11 cellular contexts compared by ENCODE assay signal in the genomic region with DNA sequence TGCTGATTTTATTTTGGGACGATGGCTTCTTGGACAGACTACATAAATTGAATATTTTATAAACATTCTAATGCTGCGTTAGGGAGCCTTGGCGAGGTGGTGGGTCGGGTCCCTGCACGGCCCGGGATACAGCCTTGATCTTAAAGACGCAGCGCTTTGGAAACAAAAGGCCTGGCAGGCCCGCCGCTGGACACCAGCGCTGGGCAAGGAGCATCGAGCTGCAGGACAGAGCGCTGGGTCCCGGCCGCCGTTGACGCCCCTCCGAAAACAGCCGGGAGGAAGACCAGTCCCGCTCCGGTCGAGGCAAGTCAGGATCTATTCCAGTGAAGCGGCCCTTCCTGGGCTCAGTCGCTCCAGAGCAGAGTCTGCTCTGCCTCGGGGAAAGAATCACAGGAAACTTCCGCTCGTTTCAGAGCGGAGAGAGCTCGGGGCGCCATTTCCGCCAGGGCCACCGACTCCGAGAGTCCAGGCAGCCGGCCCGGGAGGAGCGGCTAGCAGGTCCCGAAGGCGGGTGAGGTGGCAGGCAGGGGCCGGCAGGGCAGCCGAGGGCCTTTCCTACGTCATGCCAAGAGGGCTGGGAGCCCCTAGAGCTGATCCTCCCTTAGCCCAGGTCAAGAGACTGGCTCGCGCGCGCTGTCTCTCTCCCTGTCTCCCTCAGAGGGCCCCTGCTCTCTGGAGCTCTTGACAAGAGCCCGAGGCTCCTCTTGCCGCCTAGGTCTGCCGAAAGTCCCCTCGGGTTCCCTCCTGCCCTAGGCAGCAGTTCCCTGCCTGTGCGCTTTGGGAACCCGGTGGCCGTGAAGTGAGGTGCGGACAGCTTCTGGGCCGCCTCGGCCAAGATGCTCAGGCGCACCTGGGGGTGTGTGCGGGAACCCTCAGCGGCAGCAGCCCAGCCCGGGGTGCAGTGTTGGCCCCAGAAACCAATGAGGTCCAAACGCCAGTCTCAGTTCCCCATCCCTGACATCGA. TPM values are rescaled to one million over a fixed set of nuclear protein-coding genes. Genes with fewer than 3 reads are reported as not detected.
A peak's percentile ranks its signal among the peaks of the same experiment; 100 is the strongest.
DNase-seq lines count a peak whose midpoint lies in the region; ATAC-seq, FAIRE-seq and TF ChIP-seq lines count a peak whose summit lies in the region.
"Had no signal": no experiment of that assay in that cellular context is flagged by ENCODE, and none has a peak within 500 bp of the region (broad histone marks: within the 10 kb centered on the region; RNA-seq: fewer than 3 reads in every experiment).

No MANE protein-coding gene starts in this region.

- dilution Hi-C loops in keratinocyte (cut with MboI; ENCODE audit: extremely low pct_ligation_motif_present, low sequenced_read_pairs), result no loop called here

- no peak for TF ChIP-seq POLR2A in A549 (IDR thresholded peaks at IDR 0.05; ENCODE audit: low read length)

- H3K4me3 ChIP-seq in A549 (peak overlapping the region; percentile 34; the same call in 1 of the 3 replicates), SK-N-SH (ENCODE audit: low read depth in 2 of 2, low read length in 1 of 2) (peak overlapping the region; percentile 37 to 41; a peak in 3 of 4 replicates), keratinocyte (ENCODE audit: control insufficient read depth in 2 of 3, extremely low read depth in 1 of 3, insufficient read depth in 2 of 3, low read depth in 1 of 3, low read length in 3 of 3) (peak overlapping the region in 1 of 3 experiments; percentile 51)
- H3K4me3 ChIP-seq: SJSA1 had no signal

- no peaks in the 10 kb centered on the region for H3K9me1 ChIP-seq in keratinocyte (ENCODE audit: control insufficient read depth, extremely low read depth, insufficient read depth, low read length)

- H3K27me3 ChIP-seq in SK-N-SH (ENCODE audit: insufficient read depth), result peaks cover 72% of the 10 kb centered on the region
- peaks cover 74% of the 10 kb centered on the region for H3K27me3 ChIP-seq in keratinocyte (ENCODE audit: control insufficient read depth, extremely low read depth, insufficient read depth, low read length)

- H3K36me3 ChIP-seq in SK-N-SH (replicated peaks in 1 of 2; ENCODE audit: control insufficient read depth in 1 of 2, insufficient read depth in 2 of 2, low read length in 1 of 2) (no peaks in the 10 kb centered on the region), keratinocyte (ENCODE audit: control insufficient read depth in 2 of 2, extremely low read depth in 1 of 2, insufficient read depth in 2 of 2, low read length in 2 of 2) (no peaks in the 10 kb centered on the region)
- H3K36me3 ChIP-seq: SJSA1 had no signal

- no peak for DNase-seq in A549 (ENCODE audit: low read depth in 1 of 2, low spot score in 1 of 2)
- DNase-seq in SK-N-SH, result peak; percentile 82
- DNase-seq in keratinocyte (ENCODE audit: low read depth, low spot score), result no peak
- no peak for DNase-seq in HuH-7.5 (ENCODE audit: low spot score)
- DNase-seq in HT-29 (ENCODE audit: low spot score), result no peak
- DNase-seq in Ammon's horn (ENCODE audit: low spot score), result no peak
- DNase-seq in hippocampal formation (lab: John Stamatoyannopoulos, UW), result no peak
- DNase-seq: Karpas-422 had no signal

- 51% methylated on average over 53 of the region's 61 CpGs for WGBS in A549 (ENCODE audit: missing lambda C conversion rate)
- 7% methylated on average over 21 of the region's 61 CpGs for WGBS in SK-N-SH (ENCODE audit: low lambda C conversion rate)

- H2AFZ ChIP-seq in SK-N-SH (ENCODE audit: low read depth), result no peak overlapping the region
- H2AFZ ChIP-seq in keratinocyte (ENCODE audit: control insufficient read depth, low read length), result no peak overlapping the region

- TF ChIP-seq RAD21 in A549 (conservative IDR thresholded peaks at IDR 0.05 in 1 of 2, IDR thresholded peaks at IDR 0.05 in 1 of 2), result no peak
- TF ChIP-seq RAD21 in SK-N-SH (IDR thresholded peaks at IDR 0.05; ENCODE audit: low read length), result no peak

- H3K4me1 ChIP-seq in A549, result peaks cover 5% of the 10 kb centered on the region; the same call in 1 of the 3 replicates
- peaks cover 0 to 28% of the 10 kb centered on the region in 2 experiments; a peak in 1 of 4 replicates for H3K4me1 ChIP-seq in SK-N-SH (ENCODE audit: control insufficient read depth in 1 of 2, insufficient read depth in 2 of 2, low read depth in 1 of 2, low read length in 1 of 2)
- H3K4me1 ChIP-seq in keratinocyte (ENCODE audit: control insufficient read depth, extremely low read depth, insufficient read depth, low read length), result peaks cover 5% of the 10 kb centered on the region

- CTCF ChIA-PET in A549 (lab: Yijun Ruan, JAX) (interaction anchor here (3.7 kb wide), 1 partner anchor 10 kb away, joined by 15 read pairs; no protein-coding TSS in a partner anchor), SK-N-SH (lab: Yijun Ruan, JAX) (interaction anchor here (0.9 to 5.4 kb wide), 7 partner anchors 11 to 741 kb away, joined by 3 to 51 read pairs (median 4); no protein-coding TSS in a partner anchor)

- H3K27ac ChIP-seq in A549, result no peak overlapping the region
- H3K27ac ChIP-seq in SK-N-SH (ENCODE audit: low read depth in 2 of 2, low read length in 1 of 2), result peak overlapping the region in 1 of 2 experiments; percentile 84; a peak in 2 of 4 replicates
- H3K27ac ChIP-seq in keratinocyte (ENCODE audit: control insufficient read depth, insufficient read depth, low read length), result no peak overlapping the region
- H3K27ac ChIP-seq: SJSA1 had no signal

- no peak for TF ChIP-seq EP300 in A549 (IDR thresholded peaks at IDR 0.05)
- no peak for TF ChIP-seq EP300 in SK-N-SH (IDR thresholded peaks at IDR 0.05; ENCODE audit: borderline replicate concordance in 1 of 2, low read depth in 1 of 2, low read length in 1 of 2)

- POLR2A ChIA-PET in A549 (lab: Yijun Ruan, JAX), result no interaction called here
- POLR2A ChIA-PET in SK-N-SH (lab: Yijun Ruan, JAX), result no interaction called here

- H3K4me2 ChIP-seq in A549, result peak overlapping the region; percentile 82
- peak overlapping the region; percentile 75 for H3K4me2 ChIP-seq in SK-N-SH
- peak overlapping the region; percentile 79 for H3K4me2 ChIP-seq in keratinocyte (ENCODE audit: control insufficient read depth, extremely low read depth, insufficient read depth, low read depth, low read length)

- H3K9me3 ChIP-seq in A549 (no peaks in the 10 kb centered on the region), SK-N-SH (no peaks in the 10 kb centered on the region), keratinocyte (ENCODE audit: control insufficient read depth, low read depth, low read length) (no peaks in the 10 kb centered on the region)
- H3K9me3 ChIP-seq: SJSA1 had no signal

- H4K20me1 ChIP-seq in SK-N-SH (ENCODE audit: insufficient read depth), result no peaks in the 10 kb centered on the region
- no peaks in the 10 kb centered on the region for H4K20me1 ChIP-seq in keratinocyte (ENCODE audit: control insufficient read depth, extremely low read depth, insufficient read depth, low read length)

- H3F3A ChIP-seq in SK-N-SH (replicated peaks; ENCODE audit: insufficient read depth), result no peaks in the 10 kb centered on the region

- FAIRE-seq in A549 (lab: Jason Lieb, UNC) (no peak), keratinocyte (lab: Jason Lieb, UNC) (no peak)

- peak; percentile 2 to 38; a peak in 3 of 6 replicates for ATAC-seq in A549
- peak; percentile 23 for ATAC-seq in GM19324 (IDR thresholded peaks at IDR 0.05; ENCODE audit: low FRiP score, unreplicated experiment)

- H3K9me2 ChIP-seq in SK-N-SH, result no peaks in the 10 kb centered on the region

- TF ChIP-seq CTCF in A549 (IDR thresholded peaks at IDR 0.05) (no peak), SK-N-SH (IDR thresholded peaks at IDR 0.05) (no peak), keratinocyte (optimal IDR thresholded peaks at IDR 0.05 in 1 of 3, IDR thresholded peaks at IDR 0.05 in 1 of 3, conservative IDR thresholded peaks at IDR 0.05 in 1 of 3; ENCODE audit: extremely low read depth in 1 of 3, insufficient read depth in 2 of 3, low read length in 3 of 3) (no peak)

- H3K9ac ChIP-seq in SK-N-SH, result no peak overlapping the region
- H3K9ac ChIP-seq in keratinocyte (ENCODE audit: control insufficient read depth, extremely low read depth, insufficient read depth, low read length), result no peak overlapping the region

- H3K79me2 ChIP-seq in SK-N-SH (ENCODE audit: insufficient read depth) (no peaks in the 10 kb centered on the region), keratinocyte (ENCODE audit: control insufficient read depth, insufficient read depth, low read length) (no peaks in the 10 kb centered on the region)

TF ChIP-seq in A549, 52 proteins besides CTCF, POLR2A, EP300 and RAD21 (continues in another document):
- no peak for TF ChIP-seq EHMT2 (IDR thresholded peaks at IDR 0.05; ENCODE audit: low read depth)
- TF ChIP-seq RNF2 (IDR thresholded peaks at IDR 0.05; ENCODE audit: borderline replicate concordance, low read depth), result no peak
- no peak for TF ChIP-seq GATA3 (IDR thresholded peaks at IDR 0.05; ENCODE audit: borderline replicate concordance)

TF ChIP-seq in SK-N-SH, 30 proteins besides CTCF, POLR2A, EP300 and RAD21 (continues in another document):
- TF ChIP-seq, protein P1, sequence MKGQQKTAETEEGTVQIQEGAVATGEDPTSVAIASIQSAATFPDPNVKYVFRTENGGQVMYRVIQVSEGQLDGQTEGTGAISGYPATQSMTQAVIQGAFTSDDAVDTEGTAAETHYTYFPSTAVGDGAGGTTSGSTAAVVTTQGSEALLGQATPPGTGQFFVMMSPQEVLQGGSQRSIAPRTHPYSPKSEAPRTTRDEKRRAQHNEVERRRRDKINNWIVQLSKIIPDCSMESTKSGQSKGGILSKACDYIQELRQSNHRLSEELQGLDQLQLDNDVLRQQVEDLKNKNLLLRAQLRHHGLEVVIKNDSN (IDR thresholded peaks at IDR 0.05; ENCODE audit: borderline replicate concordance, low read depth), result no peak
- TF ChIP-seq POLR2AphosphoS5 (IDR thresholded peaks at IDR 0.05; ENCODE audit: low read depth, low read length) (no peak), TCF12 (IDR thresholded peaks at IDR 0.05) (no peak), EZH2phosphoT487 (IDR thresholded peaks at IDR 0.05; ENCODE audit: borderline replicate concordance, low read depth) (no peak)

RNA-seq across cellular contexts. Expression of gene DRGX, which starts 1.4 kb away (rescaled TPM):
- polyA plus RNA-seq in A549 (2011; rRNA removed) (not detected in 2 replicates), A549 (2017; fragmentation: RNase III; extraction: RNeasy Plus Mini Kit Qiagen cat#74134 plus additional on column Dnase treatment) (not detected in 3 replicates), SK-N-SH (2012; rRNA removed) (0.11 TPM in 1 of 2 replicates, not detected in the other), keratinocyte (not detected in 3 replicates)
- polyA plus RNA-seq in A549 (2012; cell fraction: cytosol; rRNA removed), result not detected in 2 replicates
- polyA plus RNA-seq in A549 (2012; cell fraction: nucleus; rRNA removed), result not detected in 2 replicates
- polyA minus RNA-seq in A549 (2011; rRNA and poly(A)+ RNA removed), result not detected in 2 replicates
- 0.10 and 0.16 TPM in 2 replicates for polyA plus RNA-seq in SK-N-SH (2012; cell fraction: cytosol; rRNA removed)
- 0.08 and 0.15 TPM in 2 replicates for polyA plus RNA-seq in SK-N-SH (2012; cell fraction: nucleus; rRNA removed)
- not detected for polyA plus RNA-seq in keratinocyte (2011; ENCODE audit: low read depth)
- polyA plus RNA-seq in keratinocyte (2011; cell fraction: cytosol; rRNA removed), result not detected in 2 replicates
- not detected in 2 replicates for polyA plus RNA-seq in keratinocyte (2011; cell fraction: nucleus; rRNA removed)
- 0.06 TPM in 1 of 2 replicates, not detected in the other for polyA plus RNA-seq in keratinocyte (2012; ENCODE audit: low replicate concordance)
- not detected in 3 replicates for polyA minus RNA-seq in keratinocyte
- not detected for polyA minus RNA-seq in keratinocyte (2011; cell fraction: cytosol; rRNA and poly(A)+ RNA removed)
- polyA minus RNA-seq in keratinocyte (2011; cell fraction: nucleus; rRNA and poly(A)+ RNA removed), result not detected in 2 replicates
- total RNA-seq in HT-29 (2014; rRNA removed; shearing (Covaris generic)), result not detected in 2 replicates
- total RNA-seq: Caco-2, SJSA1 had no signal
